In genomic region chr18:50279752-50280151, GRCh38 we compare ENCODE assay signal across 10 cellular contexts. TPM values are rescaled to one million over a fixed set of nuclear protein-coding genes. Genes with fewer than 3 reads are reported as not detected.
DNase-seq lines count a peak whose midpoint lies in the region; ATAC-seq and TF ChIP-seq lines count a peak whose summit lies in the region.
"Had no signal": no experiment of that assay in that cellular context is flagged by ENCODE, and none has a peak within 500 bp of the region (broad histone marks: within the 10 kb centered on the region; RNA-seq: fewer than 3 reads in every experiment).

No MANE protein-coding gene starts in this region.

- peak overlapping the region; percentile 81; the same call in 1 of the 2 replicates for H3K9ac ChIP-seq in MM.1S (ENCODE audit: low read length)

- H3K4me3 Mint-ChIP-seq in CD8-positive, alpha-beta memory T cell: peak overlapping the region; percentile 27 to 98 (median 97)
- H3K4me3 Mint-ChIP-seq in chondrocyte (ENCODE audit: unreplicated experiment) (peak overlapping the region; percentile 95), nephron progenitor cell (peak overlapping the region; percentile 96)

- peaks cover 19 to 82% (median 31%) of the 10 kb centered on the region in 3 donors for H3K36me3 Mint-ChIP-seq in CD8-positive, alpha-beta memory T cell
- H3K36me3 Mint-ChIP-seq in chondrocyte (ENCODE audit: low read depth) (peaks cover 34% of the 10 kb centered on the region), nephron progenitor cell (ENCODE audit: low read depth) (peaks cover 81% of the 10 kb centered on the region)

- no peaks in the 10 kb centered on the region for H4K20me1 ChIP-seq in MM.1S (ENCODE audit: insufficient read depth, low read length)

- no peak overlapping the region for H2AFZ ChIP-seq in MM.1S (ENCODE audit: low read length)

- H3K27me3 ChIP-seq in CD8-positive, alpha-beta memory T cell (ENCODE audit: insufficient read depth, low read length, poor library complexity, severe bottlenecking): no peaks in the 10 kb centered on the region
- no peaks in the 10 kb centered on the region for H3K27me3 ChIP-seq in MM.1S (replicated peaks; ENCODE audit: insufficient read depth, low read length)

- ATAC-seq in GM21576 (IDR thresholded peaks at IDR 0.05; ENCODE audit: unreplicated experiment) (no peak), HG02938 (IDR thresholded peaks at IDR 0.05; ENCODE audit: unreplicated experiment) (no peak), GM19397 (IDR thresholded peaks at IDR 0.05; ENCODE audit: unreplicated experiment) (no peak)
- no peak for ATAC-seq in activated CD4-positive, CD25-positive, alpha-beta regulatory T cell treated with anti-CD3 and anti-CD28 coated beads, Interleukin-2, amount 50 U/mL, for 24 hours

- CTCF ChIA-PET in CD8-positive, alpha-beta memory T cell (lab: Charles Lee): interaction anchor here (1.1 kb wide), 1 partner anchor 11 kb away, joined by 3 read pairs; no protein-coding TSS in a partner anchor

- no peaks in the 10 kb centered on the region for H3K9me3 Mint-ChIP-seq in CD8-positive, alpha-beta memory T cell
- H3K9me3 Mint-ChIP-seq in chondrocyte (ENCODE audit: low read depth) (no peaks in the 10 kb centered on the region), nephron progenitor cell (no peaks in the 10 kb centered on the region)

- no peaks in the 10 kb centered on the region for H3F3A ChIP-seq in MM.1S (ENCODE audit: insufficient read depth, low read length)

- no peaks in the 10 kb centered on the region for H3K9me3 ChIP-seq in CD8-positive, alpha-beta memory T cell (ENCODE audit: low read length)
- H3K9me3 ChIP-seq in MM.1S (replicated peaks; ENCODE audit: insufficient read depth, low read length): no peaks in the 10 kb centered on the region

- peaks cover 0 to 1% of the 10 kb centered on the region in 2 donors for H3K27me3 Mint-ChIP-seq in CD8-positive, alpha-beta memory T cell
- H3K27me3 Mint-ChIP-seq in chondrocyte (ENCODE audit: low read depth) (no peaks in the 10 kb centered on the region), nephron progenitor cell (ENCODE audit: low read depth, poor library complexity) (no peaks in the 10 kb centered on the region)

- peak overlapping the region in 5 of 8 donors; percentile 87 to 98 (median 93) for H3K27ac Mint-ChIP-seq in CD8-positive, alpha-beta memory T cell
- H3K27ac Mint-ChIP-seq in chondrocyte (ENCODE audit: unreplicated experiment) (peak overlapping the region; percentile 83), nephron progenitor cell (no peak overlapping the region)

- no peak overlapping the region for H3K27ac ChIP-seq in CD8-positive, alpha-beta memory T cell (ENCODE audit: low read depth, low read length)
- H3K27ac ChIP-seq in MM.1S (ENCODE audit: low read length): no peak overlapping the region

- no peaks in the 10 kb centered on the region for H3K9me2 ChIP-seq in MM.1S (replicated peaks; ENCODE audit: insufficient read depth, low read length)

- peaks cover 56% of the 10 kb centered on the region for H3K79me2 ChIP-seq in MM.1S (ENCODE audit: low read length)

- POLR2A ChIA-PET in CD8-positive, alpha-beta memory T cell (lab: Charles Lee): no interaction called here

- peaks cover 24% of the 10 kb centered on the region for H3K36me3 ChIP-seq in CD8-positive, alpha-beta memory T cell (ENCODE audit: insufficient read depth, low read length)
- H3K36me3 ChIP-seq in MM.1S (replicated peaks; ENCODE audit: insufficient read depth, low read length): peaks cover 21% of the 10 kb centered on the region

- H3K4me3 ChIP-seq in CD8-positive, alpha-beta memory T cell (ENCODE audit: low read length): peak overlapping the region; percentile 90
- H3K4me3 ChIP-seq in MM.1S (ENCODE audit: low read length): peak overlapping the region; percentile 81; the same call in 1 of the 2 replicates

- H3K4me2 ChIP-seq in MM.1S (ENCODE audit: low read depth, low read length): peak overlapping the region; percentile 97

- no peak for DNase-seq in CD8-positive, alpha-beta memory T cell
- DNase-seq in MM.1S: no peak
- DNase-seq in chondrocyte (ENCODE audit: low spot score): no peak
- DNase-seq in nephron progenitor cell: no peak
- DNase-seq: activated CD4-positive, alpha-beta T cell treated with anti-CD3 and anti-CD28 coated beads for 48 hours; GDM1 had no signal

- TF ChIP-seq CTCF in MM.1S (IDR thresholded peaks at IDR 0.05; ENCODE audit: low read length) (no peak), chondrocyte (IDR thresholded peaks at IDR 0.05) (no peak), nephron progenitor cell (IDR thresholded peaks at IDR 0.05) (no peak)

- peaks cover 33 to 50% (median 37%) of the 10 kb centered on the region in 3 donors for H3K4me1 Mint-ChIP-seq in CD8-positive, alpha-beta memory T cell
- H3K4me1 Mint-ChIP-seq in chondrocyte (ENCODE audit: low read depth) (peaks cover 43% of the 10 kb centered on the region), nephron progenitor cell (peaks cover 30% of the 10 kb centered on the region)

- peaks cover 30% of the 10 kb centered on the region for H3K4me1 ChIP-seq in CD8-positive, alpha-beta memory T cell (ENCODE audit: insufficient read depth, low read length)
- peaks cover 19% of the 10 kb centered on the region for H3K4me1 ChIP-seq in MM.1S (ENCODE audit: low read length)

RNA-seq across cellular contexts. Expression of gene MBD1, which starts 1.6 kb away (rescaled TPM):
- total RNA-seq in CD8-positive, alpha-beta memory T cell: 10 to 100 TPM; 83.0 to 99.2 TPM
- polyA plus RNA-seq in CD8-positive, alpha-beta memory T cell: 38.7 TPM
- 60.3 to 68.4 TPM (median 62.0 TPM) in 3 replicates for total RNA-seq in chondrocyte

RNA-seq across cellular contexts. Expression of gene CXXC1, which starts 7.7 kb away (rescaled TPM):
- total RNA-seq in CD8-positive, alpha-beta memory T cell: 100 to 1,000 TPM; 113 to 115 TPM
- 64.6 TPM for polyA plus RNA-seq in CD8-positive, alpha-beta memory T cell
- total RNA-seq in chondrocyte: 47.6 to 60.3 TPM (median 59.2 TPM) in 3 replicates

RNA-seq across cellular contexts. Expression of gene CFAP53, which starts 13.5 kb away (rescaled TPM):
- total RNA-seq in CD8-positive, alpha-beta memory T cell: under 1 TPM; 0.49 to 0.53 TPM
- not detected for polyA plus RNA-seq in CD8-positive, alpha-beta memory T cell
- 0.17 to 0.26 TPM in 2 of 3 replicates, not detected in the other for total RNA-seq in chondrocyte
